Comparison of ENCODE assay signal across 18 cellular contexts in the genomic region with DNA sequence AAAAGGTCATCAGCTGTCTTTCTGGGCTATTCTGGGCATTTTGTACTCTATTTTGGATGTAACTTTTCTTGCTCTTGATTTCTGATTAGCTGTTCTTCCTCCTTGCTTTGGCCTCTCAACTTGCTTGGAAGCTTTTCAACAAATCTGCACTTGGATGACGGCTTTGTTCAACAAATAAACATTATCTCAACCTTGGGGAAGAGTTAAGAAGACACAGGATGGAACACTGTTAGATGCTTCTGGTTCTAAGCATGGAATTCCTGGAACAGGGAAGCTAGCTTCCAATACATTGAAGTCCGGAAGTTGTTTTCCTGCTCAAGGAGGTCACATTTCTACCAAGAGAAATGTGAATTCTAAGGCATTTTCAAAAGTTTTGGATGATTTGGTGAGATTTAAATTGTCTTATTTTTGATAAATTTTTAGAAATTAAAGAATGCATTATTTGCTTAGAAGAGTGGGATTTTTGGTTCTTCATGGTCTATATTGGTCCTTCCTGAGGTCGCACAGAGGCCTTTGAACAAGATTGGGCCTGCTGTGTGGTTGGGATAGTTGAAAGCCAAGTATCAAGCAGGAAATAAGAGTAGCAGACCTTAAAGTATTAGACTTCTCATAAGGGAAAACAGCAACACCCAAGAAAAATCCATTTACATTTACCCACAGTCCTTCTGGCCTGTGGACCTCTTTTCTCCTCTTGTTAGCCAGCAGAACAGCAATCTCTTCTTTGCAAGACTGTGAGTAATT. TPM values are rescaled to one million over a fixed set of nuclear protein-coding genes. Genes with fewer than 3 reads are reported as not detected.
DNase-seq lines count a peak whose midpoint lies in the region; ATAC-seq, FAIRE-seq and TF ChIP-seq lines count a peak whose summit lies in the region.
"Had no signal": no experiment of that assay in that cellular context is flagged by ENCODE, and none has a peak within 500 bp of the region (broad histone marks: within the 10 kb centered on the region; RNA-seq: fewer than 3 reads in every experiment).

No MANE protein-coding gene starts in this region.

- no peak overlapping the region for H2AFZ ChIP-seq in smooth muscle cell (ENCODE audit: low read depth)

- intact Hi-C loops in pancreas (cut with DNase I) = no loop called here

- H3K36me3 ChIP-seq in smooth muscle cell (ENCODE audit: low read depth) (peaks cover 7% of the 10 kb centered on the region), pancreas (no peaks in the 10 kb centered on the region)
- H3K36me3 ChIP-seq: BE2C, cardiac muscle cell, Peyer's patch had no signal

- H3K27ac ChIP-seq in smooth muscle cell (ENCODE audit: low read depth) = peak overlapping the region; percentile 46
- no peak overlapping the region for H3K27ac ChIP-seq in pancreas
- H3K27ac ChIP-seq: cardiac muscle cell, KMS-11 had no signal

- no peak for FAIRE-seq in pancreas (lab: Jason Lieb, UNC)
- FAIRE-seq: GM19239 had no signal

- H3K4me2 ChIP-seq in smooth muscle cell = peak overlapping the region; percentile 52
- H3K4me2 ChIP-seq: KMS-11 had no signal

- WGBS in smooth muscle cell (ENCODE audit: low lambda C conversion rate) = 83% methylated on average over 3 of the region's 3 CpGs
- 63% methylated on average over 3 of the region's 3 CpGs for WGBS in pancreas, 2 donors

- TF ChIP-seq CTCF in GM12865 (IDR thresholded peaks at IDR 0.05; ENCODE audit: insufficient read depth, low read depth, low read length, missing control alignments) (no peak), smooth muscle cell (IDR thresholded peaks at IDR 0.05; ENCODE audit: borderline replicate concordance, insufficient read depth, poor library complexity, severe bottlenecking) (no peak), pancreas (IDR thresholded peaks at IDR 0.05) (no peak)

- H3K9ac ChIP-seq in smooth muscle cell (ENCODE audit: low read depth) = no peak overlapping the region
- H3K9ac ChIP-seq: KMS-11 had no signal

- no peak overlapping the region for H3K4me3 ChIP-seq in GM12865 (ENCODE audit: low read depth, low read length)
- H3K4me3 ChIP-seq in smooth muscle cell = no peak overlapping the region
- no peak overlapping the region for H3K4me3 ChIP-seq in pancreas
- H3K4me3 ChIP-seq: cardiac muscle cell, Peyer's patch had no signal

- DNase-seq in GM12865 (ENCODE audit: low read depth) (peak; percentile 17), dermis blood vessel endothelial cell (peak; percentile 62), hepatic stellate cell (ENCODE audit: low spot score) (peak; percentile 9), smooth muscle cell (lab: John Stamatoyannopoulos, UW; ENCODE audit: unreplicated experiment) (no peak), pancreas (no peak), NCI-H82 (lab: John Stamatoyannopoulos, UW) (no peak), AG08395 (ENCODE audit: low spot score) (no peak)
- DNase-seq: activated CD4-positive, alpha-beta T cell treated with anti-CD3 and anti-CD28 coated beads, Interleukin-2, amount 50 U/mL, for 1 hour; activated effector memory CD4-positive, alpha-beta T cell treated with anti-CD3 and anti-CD28 coated beads, Interleukin-2, amount 50 U/mL, for 16 hours; BE2C; NCI-H1694 treated with DMSO at 0.1 percent for 48 hours; NCI-H524; Peyer's patch; T-cell had no signal

- ATAC-seq in SK-N-SH treated with all-trans-retinoic acid at 6 μM for 48 hours (no peak), pancreas (no peak)
- ATAC-seq: T-cell had no signal

- peaks cover 91% of the 10 kb centered on the region for H3K79me2 ChIP-seq in smooth muscle cell (ENCODE audit: low read depth)

- H3K4me1 ChIP-seq in smooth muscle cell (ENCODE audit: low read depth) (peaks cover 3% of the 10 kb centered on the region), pancreas (peaks cover 0 to 3% (median 0%) of the 10 kb centered on the region in 3 donors)

- no peaks in the 10 kb centered on the region for H3F3A ChIP-seq in smooth muscle cell (ENCODE audit: low read depth)

- H3K9me3 ChIP-seq in smooth muscle cell (replicated peaks; ENCODE audit: low read depth) = no peaks in the 10 kb centered on the region
- H3K9me3 ChIP-seq in pancreas = no peaks in the 10 kb centered on the region
- H3K9me3 ChIP-seq: BE2C, Peyer's patch had no signal

- H3K27me3 ChIP-seq in smooth muscle cell (ENCODE audit: low read depth) (no peaks in the 10 kb centered on the region), pancreas (no peaks in the 10 kb centered on the region)
- H3K27me3 ChIP-seq: BE2C, Peyer's patch had no signal

- peaks cover 82% of the 10 kb centered on the region for H4K20me1 ChIP-seq in smooth muscle cell (ENCODE audit: low read depth)

TF ChIP-seq in SK-N-SH treated with all-trans-retinoic acid at 6 μM for 48 hours, 23 proteins besides CTCF, POLR2A, EP300 and RAD21:
- TF ChIP-seq PPARA (CRISPR knock-in tag; IDR thresholded peaks at IDR 0.05; ENCODE audit: borderline replicate concordance) (no peak), ISL1 (CRISPR knock-in tag; IDR thresholded peaks at IDR 0.05) (no peak), SNAI2 (CRISPR knock-in tag; IDR thresholded peaks at IDR 0.05) (no peak), BACH2 (CRISPR knock-in tag; IDR thresholded peaks at IDR 0.05; ENCODE audit: borderline replicate concordance) (no peak), OSR1 (CRISPR knock-in tag; IDR thresholded peaks at IDR 0.05) (no peak)
- TF ChIP-seq, protein P1, sequence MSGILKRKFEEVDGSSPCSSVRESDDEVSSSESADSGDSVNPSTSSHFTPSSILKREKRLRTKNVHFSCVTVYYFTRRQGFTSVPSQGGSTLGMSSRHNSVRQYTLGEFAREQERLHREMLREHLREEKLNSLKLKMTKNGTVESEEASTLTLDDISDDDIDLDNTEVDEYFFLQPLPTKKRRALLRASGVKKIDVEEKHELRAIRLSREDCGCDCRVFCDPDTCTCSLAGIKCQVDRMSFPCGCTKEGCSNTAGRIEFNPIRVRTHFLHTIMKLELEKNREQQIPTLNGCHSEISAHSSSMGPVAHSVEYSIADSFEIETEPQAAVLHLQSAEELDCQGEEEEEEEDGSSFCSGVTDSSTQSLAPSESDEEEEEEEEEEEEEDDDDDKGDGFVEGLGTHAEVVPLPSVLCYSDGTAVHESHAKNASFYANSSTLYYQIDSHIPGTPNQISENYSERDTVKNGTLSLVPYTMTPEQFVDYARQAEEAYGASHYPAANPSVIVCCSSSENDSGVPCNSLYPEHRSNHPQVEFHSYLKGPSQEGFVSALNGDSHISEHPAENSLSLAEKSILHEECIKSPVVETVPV (CRISPR knock-in tag; IDR thresholded peaks at IDR 0.05) = no peak

RNA-seq across cellular contexts. Expression of gene PPFIBP1, which starts 59.2 kb away (rescaled TPM):
- 354 and 576 TPM in 2 replicates for total RNA-seq in dermis blood vessel endothelial cell
- 150 and 156 TPM in 2 replicates for total RNA-seq in smooth muscle cell
- polyA plus RNA-seq in smooth muscle cell = 45.7 and 79.1 TPM in 2 replicates
- total RNA-seq in pancreas = 10 to 100 TPM; 29.8 to 50.3 (median 34.7) TPM
- 10 to 100 TPM; 12.1 to 12.5 TPM for polyA plus RNA-seq in pancreas

Comparison
In these comparisons a context has a peak if more than half of its experiments do, and no peak if none do; other contexts are left out.
1. DNase-seq: peak in GM12865 (single experiment), dermis blood vessel endothelial cell (single experiment) and hepatic stellate cell (single experiment); none in smooth muscle cell (single experiment), pancreas (0 of 6), NCI-H82 (single experiment) and AG08395 (single experiment).